ENCODE assay signal across 31 cellular contexts in the genomic region with DNA sequence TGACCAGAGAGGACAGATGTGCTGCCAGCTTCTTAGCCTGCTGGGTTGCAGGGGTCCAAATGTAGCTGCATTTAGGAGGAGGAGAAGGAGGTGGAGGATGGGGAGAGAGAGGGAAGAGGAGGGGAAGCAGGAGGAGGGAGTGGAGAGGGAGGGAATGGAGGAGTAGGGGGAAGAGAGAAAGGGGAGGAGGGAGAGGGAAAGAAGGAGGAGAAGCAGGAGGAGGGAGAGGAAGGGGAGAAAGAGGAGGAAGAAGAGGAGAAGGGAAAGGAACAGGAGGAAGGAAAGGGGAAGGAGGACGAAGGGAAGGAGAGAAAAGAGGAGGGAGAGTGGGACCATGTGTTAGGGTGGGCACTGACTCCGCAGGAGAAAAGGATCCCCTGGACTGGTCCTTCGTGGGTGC.
"Had no signal": no experiment of that assay in that cellular context is flagged by ENCODE, and none has a peak within 500 bp of the region (broad histone marks: within the 10 kb centered on the region; RNA-seq: fewer than 3 reads in every experiment).

No MANE protein-coding gene starts in this region.

- DNase-seq: effector CD8-positive, alpha-beta T cell; endodermal cell; foreskin keratinocyte; heart left ventricle; kidney; mucosa of descending colon; naive B cell; occipital lobe; ovary; posterior cingulate gyrus; psoas muscle; right cardiac atrium; spleen; stimulated activated CD4-positive, alpha-beta T cell treated with anti-CD3 and anti-CD28 coated beads, Interleukin-4, amount 100 ng/mL, for 4 hours; stimulated activated naive CD8-positive, alpha-beta T cell treated with anti-CD3 and anti-CD28 coated beads, Interleukin-15, Interleukin-2, amounts not matched to agents 100 U/mL and 50 U/mL, for 24 hours; substantia nigra; testis; tibial artery had no signal

- H3K27ac Mint-ChIP-seq: dendritic cell treated with granulocyte-macrophage colony-stimulating factor and Interleukin-4, amounts not matched to agents 40 ng/mL and 50 ng/mL, for 4 days; endodermal cell; memory B cell; mesothelial cell of epicardium; naive B cell; natural killer cell treated with Interleukin-12 subunit alpha and Interleukin-12 subunit beta and Interleukin-15 and Interleukin-18, amount 100 ng/mL, for 72 hours; stimulated activated memory B cell treated with anti-CD40 and anti-IgM and Interleukin-4, amounts not matched to agents 10 μg/mL and 1 μg/mL and 100 μg/mL, for 72 hours; type B pancreatic cell had no signal

- FAIRE-seq: endothelial cell of umbilical vein, kidney had no signal

- H3K4me3 Mint-ChIP-seq: dendritic cell treated with granulocyte-macrophage colony-stimulating factor and Interleukin-4, amounts not matched to agents 40 ng/mL and 50 ng/mL, for 4 days; endodermal cell; memory B cell; mesothelial cell of epicardium; naive B cell; natural killer cell treated with Interleukin-12 subunit alpha and Interleukin-12 subunit beta and Interleukin-15 and Interleukin-18, amount 100 ng/mL, for 72 hours; stimulated activated memory B cell treated with anti-CD40 and anti-IgM and Interleukin-4, amounts not matched to agents 10 μg/mL and 1 μg/mL and 100 μg/mL, for 72 hours; type B pancreatic cell had no signal

- H3K36me3 Mint-ChIP-seq: memory B cell; mesothelial cell of epicardium; naive B cell; natural killer cell treated with Interleukin-12 subunit alpha and Interleukin-12 subunit beta and Interleukin-15 and Interleukin-18, amount 100 ng/mL, for 72 hours; stimulated activated memory B cell treated with anti-CD40 and anti-IgM and Interleukin-4, amounts not matched to agents 10 μg/mL and 1 μg/mL and 100 μg/mL, for 72 hours; type B pancreatic cell had no signal

- H3K27ac ChIP-seq: esophagus muscularis mucosa, foreskin keratinocyte, gastroesophageal sphincter, heart left ventricle, hepatocyte, ovary, psoas muscle, skin epidermis, testis, tibial artery had no signal

- H2AFZ ChIP-seq: hepatocyte had no signal

- ATAC-seq: foreskin keratinocyte; gastroesophageal sphincter; heart left ventricle; left lobe of liver; mucosa of descending colon; natural killer cell treated with Interleukin-12 subunit alpha and Interleukin-12 subunit beta and Interleukin-15 and Interleukin-18, amount 100 ng/mL, for 72 hours; psoas muscle; right cardiac atrium; stimulated activated memory B cell treated with anti-CD40 and anti-IgM and Interleukin-4, amounts not matched to agents 10 μg/mL and 1 μg/mL and 100 μg/mL, for 72 hours; stimulated activated naive CD8-positive, alpha-beta T cell treated with anti-CD3 and anti-CD28 coated beads, Interleukin-15, Interleukin-2, amounts not matched to agents 100 U/mL and 50 U/mL, for 24 hours had no signal

- H3K9me3 Mint-ChIP-seq: dendritic cell treated with granulocyte-macrophage colony-stimulating factor and Interleukin-4, amounts not matched to agents 40 ng/mL and 50 ng/mL, for 4 days; endodermal cell; memory B cell; mesothelial cell of epicardium; natural killer cell treated with Interleukin-12 subunit alpha and Interleukin-12 subunit beta and Interleukin-15 and Interleukin-18, amount 100 ng/mL, for 72 hours; stimulated activated memory B cell treated with anti-CD40 and anti-IgM and Interleukin-4, amounts not matched to agents 10 μg/mL and 1 μg/mL and 100 μg/mL, for 72 hours; type B pancreatic cell had no signal

- H3K9me3 ChIP-seq: esophagus muscularis mucosa, gastroesophageal sphincter, heart left ventricle, mucosa of descending colon, ovary, psoas muscle, spleen, testis, tibial artery had no signal

- H3K36me3 ChIP-seq: esophagus muscularis mucosa, gastroesophageal sphincter, heart left ventricle, ovary, spleen, tibial artery had no signal

- H3K4me2 ChIP-seq: hepatocyte had no signal

- H3K27me3 ChIP-seq: ovary, testis, tibial artery had no signal

- H3K4me1 Mint-ChIP-seq: memory B cell; naive B cell; stimulated activated memory B cell treated with anti-CD40 and anti-IgM and Interleukin-4, amounts not matched to agents 10 μg/mL and 1 μg/mL and 100 μg/mL, for 72 hours had no signal

- H3K4me1 ChIP-seq: esophagus muscularis mucosa, foreskin keratinocyte, gastroesophageal sphincter, heart left ventricle, psoas muscle, testis, tibial artery had no signal

- H3K79me2 ChIP-seq: hepatocyte had no signal

- H3K4me3 ChIP-seq: esophagus muscularis mucosa, gastroesophageal sphincter, heart left ventricle, hepatocyte, lung, mucosa of descending colon, ovary, psoas muscle, skin epidermis, spleen, testis, tibial artery had no signal
